ENCODE assay signal across 20 cellular contexts in genomic region chr6:4974962-4975361, GRCh38.
"Had no signal": no experiment of that assay in that cellular context is flagged by ENCODE, and none has a peak within 500 bp of the region (broad histone marks: within the 10 kb centered on the region; RNA-seq: fewer than 3 reads in every experiment).

No MANE protein-coding gene starts in this region.

- DNase-seq: activated CD8-positive, alpha-beta memory T cell treated with anti-CD3 and anti-CD28 coated beads for 24 hours; activated CD8-positive, alpha-beta memory T cell treated with anti-CD3 and anti-CD28 coated beads, Interleukin-2, amount 50 U/mL, for 4 hours; activated naive CD4-positive, alpha-beta T cell treated with Interleukin-2 at 50 U/mL for 16 hours; activated naive CD8-positive, alpha-beta T cell treated with anti-CD3 and anti-CD28 coated beads for 36 hours; activated T-cell treated with anti-CD3 and anti-CD28 coated beads, Interleukin-2, amount 50 U/mL, for 48 hours; amniotic stem cell; cerebellar nuclear complex; esophagus squamous epithelium; heart left ventricle; islet precursor cell; left cardiac atrium; mesendoderm; naive thymus-derived CD8-positive, alpha-beta T cell; pancreas; stimulated activated CD4-positive, alpha-beta T cell treated with anti-CD3 and anti-CD28 coated beads, Interleukin-2, amount 100 ng/mL, for 48 hours; stimulated activated CD8-positive, alpha-beta memory T cell treated with anti-CD3 and anti-CD28 coated beads, Interleukin-4, amount 100 ng/mL, for 48 hours; stimulated activated naive B cell treated with anti-CD40 and anti-IgM and Interleukin-4, amounts not matched to agents 10 μg/mL and 1 μg/mL and 100 μg/mL, for 72 hours; T-helper 9 cell; upper lobe of right lung had no signal

- H3K4me1 ChIP-seq: pancreas, upper lobe of right lung had no signal

- ATAC-seq: gastroesophageal sphincter; heart left ventricle; naive thymus-derived CD8-positive, alpha-beta T cell; pancreas; stimulated activated naive B cell treated with anti-CD40 and anti-IgM and Interleukin-4, amounts not matched to agents 10 μg/mL and 1 μg/mL and 100 μg/mL, for 72 hours; upper lobe of right lung had no signal

- H3K27ac ChIP-seq: pancreas, upper lobe of right lung had no signal

- H3K4me3 ChIP-seq: esophagus squamous epithelium, gastroesophageal sphincter, pancreas, upper lobe of right lung had no signal

- H3K27me3 ChIP-seq: esophagus squamous epithelium, gastroesophageal sphincter, heart left ventricle, pancreas, upper lobe of right lung had no signal

- H3K9me3 ChIP-seq: pancreas had no signal

- H3K36me3 ChIP-seq: esophagus squamous epithelium, gastroesophageal sphincter, heart left ventricle, pancreas, upper lobe of right lung had no signal
